ENCODE assay signal across 8 cellular contexts in the genomic region with DNA sequence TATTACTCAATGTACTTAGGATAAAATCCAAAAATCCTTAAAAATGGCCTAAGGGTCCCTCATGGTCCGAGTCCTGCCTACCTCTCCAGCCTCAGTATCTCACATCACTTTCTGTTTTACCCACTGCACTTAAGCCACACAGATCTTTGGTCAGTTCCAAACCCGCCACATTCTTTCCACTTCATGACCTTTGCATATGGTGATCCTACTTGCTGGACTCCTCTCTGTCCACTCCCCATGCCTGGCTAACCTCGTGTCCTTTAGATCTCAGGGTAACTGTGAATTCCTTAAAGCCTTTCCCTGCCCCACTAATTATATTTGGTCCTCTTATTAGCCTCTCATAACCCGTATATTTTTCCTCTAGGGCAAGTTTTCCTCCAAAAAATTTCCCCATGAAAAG. TPM values are rescaled to one million over a fixed set of nuclear protein-coding genes. Genes with fewer than 3 reads are reported as not detected.
DNase-seq lines count a peak whose midpoint lies in the region; ATAC-seq and TF ChIP-seq lines count a peak whose summit lies in the region.

No MANE protein-coding gene starts in this region.

- H2AFZ ChIP-seq in OCI-LY7 (ENCODE audit: low read length) = no peak overlapping the region

- TF ChIP-seq CTCF in OCI-LY7 (conservative IDR thresholded peaks at IDR 0.05; ENCODE audit: low read length) = no peak
- TF ChIP-seq CTCF in epithelial cell of esophagus (IDR thresholded peaks at IDR 0.05; ENCODE audit: insufficient read depth, low read depth, low read length, missing control alignments) = no peak

- BruUV-seq in OCI-LY7 (replicated peaks; lab: Mats Ljungman, UMichigan) = TSS peak; percentile 71

- no peaks in the 10 kb centered on the region for H3K9me2 ChIP-seq in OCI-LY7 (ENCODE audit: insufficient read depth, low read length)

- DNase-seq in OCI-LY7 (ENCODE audit: low spot score) = no peak
- no peak for DNase-seq in epithelial cell of esophagus (ENCODE audit: low read depth)
- no peak for DNase-seq in effector CD4-positive, alpha-beta T cell
- DNase-seq in GOT3 (lab: John Stamatoyannopoulos, UW) = no peak
- no peak for DNase-seq in NCI-H2227 (lab: John Stamatoyannopoulos, UW; ENCODE audit: unreplicated experiment)

- no peak overlapping the region for H3K9ac ChIP-seq in rectal smooth muscle tissue (ENCODE audit: low read length)

- no peaks in the 10 kb centered on the region for H3K9me3 ChIP-seq in OCI-LY7 (ENCODE audit: low read length)

- intact Hi-C loops in OCI-LY7 (cut with micrococcal nuclease; ENCODE audit: unreplicated experiment) = no loop called here

- CTCF ChIA-PET in OCI-LY7 (lab: Charles Lee; ENCODE audit: unreplicated experiment) = no interaction called here

- H3K36me3 ChIP-seq in OCI-LY7 (ENCODE audit: insufficient read depth, low read length) = peaks cover 46% of the 10 kb centered on the region
- H3K36me3 ChIP-seq in rectal smooth muscle tissue (ENCODE audit: control insufficient read depth, insufficient read depth, low read length) = peaks cover 12% of the 10 kb centered on the region

- H4K20me1 ChIP-seq in OCI-LY7 (ENCODE audit: insufficient read depth, low read length) = peaks cover 14% of the 10 kb centered on the region; the same call in 1 of the 2 replicates

- peaks cover 18% of the 10 kb centered on the region for H3K79me2 ChIP-seq in OCI-LY7 (ENCODE audit: insufficient read depth, low read depth, low read length)

- no peaks in the 10 kb centered on the region for H3K27me3 ChIP-seq in rectal smooth muscle tissue (ENCODE audit: control insufficient read depth, insufficient read depth, low read length)

- H3K4me2 ChIP-seq in OCI-LY7 (ENCODE audit: low read length) = peak overlapping the region; percentile 94

- H3K4me3 ChIP-seq in GM08714 (ENCODE audit: low read length) (peak overlapping the region; percentile 96), OCI-LY7 (ENCODE audit: low read depth, low read length, poor library complexity, severe bottlenecking) (peak overlapping the region; percentile 94), epithelial cell of esophagus (ENCODE audit: low read length) (peak overlapping the region; percentile 100), rectal smooth muscle tissue (ENCODE audit: low read length) (peak overlapping the region; percentile 94)

- no peak for ATAC-seq in GM18907 (IDR thresholded peaks at IDR 0.05; ENCODE audit: unreplicated experiment)

- POLR2A ChIA-PET in OCI-LY7 (lab: Charles Lee) = interaction anchor here (0.7 to 1.2 kb wide), 2 partner anchors 31 to 81 kb away, joined by 4 to 5 read pairs; no protein-coding TSS in a partner anchor

- H3K27ac ChIP-seq in OCI-LY7 (ENCODE audit: low read depth, low read length, poor library complexity, severe bottlenecking) = no peak overlapping the region
- no peak overlapping the region for H3K27ac ChIP-seq in rectal smooth muscle tissue (ENCODE audit: low read depth, low read length)

- H3K4me1 ChIP-seq in OCI-LY7 (ENCODE audit: insufficient read depth, low read length, poor library complexity, severe bottlenecking) = peaks cover 41% of the 10 kb centered on the region
- peaks cover 10% of the 10 kb centered on the region for H3K4me1 ChIP-seq in rectal smooth muscle tissue (ENCODE audit: control insufficient read depth, insufficient read depth, low read length)

RNA-seq across cellular contexts. Expression of gene NUP160, which starts 1.2 kb away (rescaled TPM):
- total RNA-seq in OCI-LY7 (2014; rRNA removed; shearing (Covaris generic)) = 23.9 and 32.0 TPM in 2 replicates
- total RNA-seq in OCI-LY7 (2022) = 65.6 and 70.6 TPM in 2 replicates
